In genomic region chr19:29952127-29952526, GRCh38 we compare ENCODE assay signal across 24 cellular contexts. TPM values are rescaled to one million over a fixed set of nuclear protein-coding genes. Genes with fewer than 3 reads are reported as not detected.
DNase-seq lines count a peak whose midpoint lies in the region; ATAC-seq and TF ChIP-seq lines count a peak whose summit lies in the region.
"Had no signal": no experiment of that assay in that cellular context is flagged by ENCODE, and none has a peak within 500 bp of the region (broad histone marks: within the 10 kb centered on the region; RNA-seq: fewer than 3 reads in every experiment).

No MANE protein-coding gene starts in this region.

- H3K27ac Mint-ChIP-seq in Calu3 (ENCODE audit: unreplicated experiment), result peak overlapping the region; percentile 42
- peak overlapping the region; percentile 6 for H3K27ac Mint-ChIP-seq in activated naive CD8-positive, alpha-beta T cell treated with anti-CD3 and anti-CD28 coated beads, Interleukin-2, amount 50 U/mL, for 24 hours
- H3K27ac Mint-ChIP-seq: activated naive CD4-positive, alpha-beta T cell treated with anti-CD3 and anti-CD28 coated beads, Interleukin-2, amount 50 U/mL, for 72 hours; memory B cell had no signal

- H3K9me3 Mint-ChIP-seq in Calu3 (ENCODE audit: low read depth, unreplicated experiment), result no peaks in the 10 kb centered on the region
- H3K9me3 Mint-ChIP-seq in activated naive CD8-positive, alpha-beta T cell treated with anti-CD3 and anti-CD28 coated beads, Interleukin-2, amount 50 U/mL, for 24 hours, result no peaks in the 10 kb centered on the region

- TF ChIP-seq CTCF in Calu3 (IDR thresholded peaks at IDR 0.05; ENCODE audit: unreplicated experiment) (no peak), HL-60 (IDR thresholded peaks at IDR 0.05; ENCODE audit: insufficient read depth, low read length) (no peak)

- peaks cover 21% of the 10 kb centered on the region for H3K4me1 Mint-ChIP-seq in Calu3 (ENCODE audit: low read depth, unreplicated experiment)
- H3K4me1 Mint-ChIP-seq in activated naive CD8-positive, alpha-beta T cell treated with anti-CD3 and anti-CD28 coated beads, Interleukin-2, amount 50 U/mL, for 24 hours, result peaks cover 60% of the 10 kb centered on the region

- intact Hi-C loops in Calu3 (cut with micrococcal nuclease; ENCODE audit: unreplicated experiment), result no loop called here

- ATAC-seq in activated naive CD8-positive, alpha-beta T cell treated with anti-CD3 and anti-CD28 coated beads, Interleukin-2, amount 50 U/mL, for 24 hours, result no peak
- ATAC-seq: left colon, right cardiac atrium had no signal

- H3K27me3 Mint-ChIP-seq in Calu3 (ENCODE audit: unreplicated experiment), result no peaks in the 10 kb centered on the region
- no peaks in the 10 kb centered on the region for H3K27me3 Mint-ChIP-seq in activated naive CD8-positive, alpha-beta T cell treated with anti-CD3 and anti-CD28 coated beads, Interleukin-2, amount 50 U/mL, for 24 hours
- H3K27me3 Mint-ChIP-seq: memory B cell, naive B cell had no signal

- CTCF ChIA-PET in Calu3 (lab: Charles Lee), result no interaction called here

- peaks cover 7% of the 10 kb centered on the region for H3K36me3 Mint-ChIP-seq in Calu3 (ENCODE audit: insufficient read depth, unreplicated experiment)
- H3K36me3 Mint-ChIP-seq in activated naive CD8-positive, alpha-beta T cell treated with anti-CD3 and anti-CD28 coated beads, Interleukin-2, amount 50 U/mL, for 24 hours (ENCODE audit: low read depth), result peaks cover 49% of the 10 kb centered on the region

- peak overlapping the region; percentile 49 for H3K27ac ChIP-seq in HL-60 (replicated peaks)
- H3K27ac ChIP-seq: esophagus squamous epithelium, Peyer's patch, SJCRH30, stomach, transverse colon, VCaP had no signal

- BruUV-seq in Calu3 (replicated peaks; lab: Mats Ljungman, UMichigan), result no TSS peak

- H3K27me3 ChIP-seq in HL-60 (ENCODE audit: insufficient read depth, poor library complexity, severe bottlenecking), result no peaks in the 10 kb centered on the region
- H3K27me3 ChIP-seq: esophagus squamous epithelium, Peyer's patch, SJCRH30, stomach, transverse colon had no signal

- no peak overlapping the region for H3K4me3 ChIP-seq in HL-60 (replicated peaks; ENCODE audit: insufficient read depth, low read length)
- H3K4me3 ChIP-seq: esophagus squamous epithelium, Peyer's patch, SJCRH30, stomach, transverse colon had no signal

- DNase-seq in Calu3 (no peak), HL-60 (ENCODE audit: low read depth in 1 of 2, low spot score in 1 of 2) (no peak), iris pigment epithelial cell (ENCODE audit: low read depth) (peak; percentile 17), cerebellar nuclear complex (lab: John Stamatoyannopoulos, UW) (no peak), DMS153 (lab: John Stamatoyannopoulos, UW) (no peak), AG08396 (ENCODE audit: low spot score) (no peak)
- no peak for DNase-seq in activated naive CD8-positive, alpha-beta T cell treated with anti-CD3 and anti-CD28 coated beads, Interleukin-2, amount 50 U/mL, for 24 hours
- DNase-seq: DND-41; effector CD4-positive, alpha-beta T cell; esophagus squamous epithelium; GOT3; left colon; naive B cell; NCI-H1417; NCI-H2081 treated with DMSO at 0.1 percent for 48 hours; Peyer's patch; right cardiac atrium; SJCRH30; stimulated activated CD4-positive, alpha-beta T cell treated with anti-CD3 and anti-CD28 coated beads, Interleukin-12 subunit alpha, Interleukin-12 subunit beta, amount 100 ng/mL, for 4 hours; stomach; transverse colon had no signal

- H3K4me3 Mint-ChIP-seq in Calu3 (ENCODE audit: low read depth, unreplicated experiment), result no peak overlapping the region
- no peak overlapping the region for H3K4me3 Mint-ChIP-seq in activated naive CD8-positive, alpha-beta T cell treated with anti-CD3 and anti-CD28 coated beads, Interleukin-2, amount 50 U/mL, for 24 hours
- H3K4me3 Mint-ChIP-seq: memory B cell, naive B cell had no signal

RNA-seq across cellular contexts. Expression of gene URI1, which starts 10.1 kb away (rescaled TPM):
- 50.6 and 50.9 TPM in 2 replicates for total RNA-seq in Calu3 (2022)
